Comparison of ENCODE assay signal across 13 cellular contexts in the genomic region with DNA sequence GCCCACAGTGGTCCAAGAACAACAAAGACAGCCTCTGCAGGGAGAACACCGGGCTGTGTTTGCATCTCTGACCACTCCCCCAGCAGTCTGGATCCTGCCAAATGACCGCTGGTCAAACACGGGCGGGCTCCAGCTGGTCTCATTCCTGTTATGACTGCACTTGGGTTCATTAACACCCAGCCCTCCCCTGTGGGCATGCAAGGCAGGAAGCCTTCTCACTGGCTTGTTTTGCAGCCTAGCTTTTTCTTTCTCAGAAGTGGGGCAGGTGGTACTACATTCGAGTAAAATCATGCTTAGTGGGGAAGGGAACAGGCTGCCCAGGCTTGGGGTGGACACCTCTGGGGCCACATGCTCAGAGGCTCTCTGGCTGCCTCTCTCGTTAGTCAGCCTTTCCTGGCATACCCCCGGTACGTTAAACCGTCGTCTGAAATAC.
DNase-seq lines count a peak whose midpoint lies in the region; ATAC-seq, FAIRE-seq and TF ChIP-seq lines count a peak whose summit lies in the region.
"Had no signal": no experiment of that assay in that cellular context is flagged by ENCODE, and none has a peak within 500 bp of the region (broad histone marks: within the 10 kb centered on the region; RNA-seq: fewer than 3 reads in every experiment).

No MANE protein-coding gene starts in this region.

- H3K4me3 ChIP-seq in liver (ENCODE audit: low read depth in 1 of 3, low read length in 3 of 3) (no peak overlapping the region), HepG2 (replicated peaks in 1 of 3; ENCODE audit: insufficient read depth in 1 of 3, low read depth in 2 of 3, low read length in 3 of 3) (no peak overlapping the region), endodermal cell (ENCODE audit: low read length) (no peak overlapping the region), neural progenitor cell (no peak overlapping the region)

- H3K4me3 Mint-ChIP-seq in endodermal cell (no peak overlapping the region), neural progenitor cell (no peak overlapping the region)
- H3K4me3 Mint-ChIP-seq: activated CD4-positive, alpha-beta T cell treated with anti-CD3 and anti-CD28 coated beads, Interleukin-2, amount 10 ng/mL, durations not matched to agents 24 days and 14 days had no signal

- in situ Hi-C loops in HepG2 (cut with HindIII; ENCODE audit: extremely low pct_ligation_motif_present, low pct_unique_long_range_greater_than_20kb): no loop called here

- peaks cover 5% of the 10 kb centered on the region for H3K36me3 Mint-ChIP-seq in endodermal cell (ENCODE audit: low read depth)
- H3K36me3 Mint-ChIP-seq in neural progenitor cell: no peaks in the 10 kb centered on the region

- no peaks in the 10 kb centered on the region for H3K27me3 ChIP-seq in liver (ENCODE audit: control insufficient read depth in 4 of 4, insufficient read depth in 4 of 4, low read length in 3 of 4)
- H3K27me3 ChIP-seq in HepG2 (ENCODE audit: control insufficient read depth in 1 of 2, insufficient read depth in 2 of 2, low read length in 2 of 2): peaks cover 0 to 4% of the 10 kb centered on the region in 2 experiments; a peak in 1 of 5 replicates
- no peaks in the 10 kb centered on the region for H3K27me3 ChIP-seq in endodermal cell (ENCODE audit: control insufficient read depth, insufficient read depth, low read length, poor library complexity, severe bottlenecking)
- H3K27me3 ChIP-seq in neural progenitor cell: peaks cover 7% of the 10 kb centered on the region

- H3K9ac ChIP-seq in liver (ENCODE audit: low read depth in 1 of 2, low read length in 2 of 2) (no peak overlapping the region), HepG2 (ENCODE audit: insufficient read depth, low read depth, low read length) (no peak overlapping the region), endodermal cell (ENCODE audit: extremely low read depth, low read length, poor library complexity, severe bottlenecking) (no peak overlapping the region), neural progenitor cell (no peak overlapping the region)

- CTCF ChIA-PET in HepG2 (lab: Yijun Ruan, JAX; ENCODE audit: low intra/inter-chr PET ratio, low total read pairs): no interaction called here

- intact Hi-C loops in HepG2 (cut with micrococcal nuclease; ENCODE audit: unreplicated experiment): no loop called here

- TF ChIP-seq CTCF in liver (IDR thresholded peaks at IDR 0.05; ENCODE audit: low read depth, low read length, missing input control) (no peak), HepG2 (CRISPR knock-in tag; IDR thresholded peaks at IDR 0.05) (no peak), endodermal cell (conservative IDR thresholded peaks at IDR 0.05) (no peak), neural progenitor cell (IDR thresholded peaks at IDR 0.05) (no peak), D721Med (IDR thresholded peaks at IDR 0.05; ENCODE audit: insufficient read depth, missing control alignments) (no peak)

- H3K79me2 ChIP-seq in HepG2 (ENCODE audit: insufficient read depth, low read length) (no peaks in the 10 kb centered on the region), neural progenitor cell (ENCODE audit: low read depth) (no peaks in the 10 kb centered on the region)

- TF ChIP-seq RAD21 in liver (IDR thresholded peaks at IDR 0.05) (peak in 1 of 2 donors; percentile 19), HepG2 (CRISPR knock-in tag; IDR thresholded peaks at IDR 0.05) (no peak)

- FAIRE-seq in HepG2 (lab: Jason Lieb, UNC): no peak
- FAIRE-seq in D721Med (lab: Jason Lieb, UNC): no peak
- FAIRE-seq: keratinocyte had no signal

- H3K27me3 Mint-ChIP-seq in endodermal cell (ENCODE audit: insufficient read depth) (peaks cover 2% of the 10 kb centered on the region), neural progenitor cell (ENCODE audit: insufficient read depth, low read depth) (peaks cover 20% of the 10 kb centered on the region)

- peaks cover 48% of the 10 kb centered on the region for H3K4me1 Mint-ChIP-seq in endodermal cell
- peaks cover 37% of the 10 kb centered on the region for H3K4me1 Mint-ChIP-seq in neural progenitor cell
- H3K4me1 Mint-ChIP-seq: activated CD4-positive, alpha-beta T cell treated with anti-CD3 and anti-CD28 coated beads, Interleukin-2, amount 10 ng/mL, durations not matched to agents 24 days and 14 days had no signal

- no peak overlapping the region for H2AFZ ChIP-seq in HepG2 (ENCODE audit: low read length)
- H2AFZ ChIP-seq in neural progenitor cell (replicated peaks): no peak overlapping the region

- H3K36me3 ChIP-seq in liver (ENCODE audit: control insufficient read depth in 4 of 4, insufficient read depth in 3 of 4, low read depth in 1 of 4, low read length in 3 of 4): no peaks in the 10 kb centered on the region
- no peaks in the 10 kb centered on the region for H3K36me3 ChIP-seq in HepG2 (replicated peaks in 1 of 2; ENCODE audit: control insufficient read depth in 1 of 2, insufficient read depth in 2 of 2, low read length in 2 of 2)
- no peaks in the 10 kb centered on the region for H3K36me3 ChIP-seq in endodermal cell (ENCODE audit: control insufficient read depth, insufficient read depth, low read length)
- no peaks in the 10 kb centered on the region for H3K36me3 ChIP-seq in neural progenitor cell

- TF ChIP-seq EP300 in HepG2 (IDR thresholded peaks at IDR 0.05; ENCODE audit: low read depth in 2 of 2, low read length in 2 of 2): no peak
- TF ChIP-seq EP300 in HepG2 (CRISPR knock-in tag; IDR thresholded peaks at IDR 0.05; ENCODE audit: borderline replicate concordance): no peak

- H3K27ac ChIP-seq in liver (ENCODE audit: low read depth in 1 of 2, low read length in 2 of 2): peak overlapping the region in 1 of 2 donors; percentile 68
- no peak overlapping the region for H3K27ac ChIP-seq in HepG2 (ENCODE audit: extremely low read length, insufficient read depth, low read length)
- H3K27ac ChIP-seq in endodermal cell (ENCODE audit: low read depth, low read length): peak overlapping the region; percentile 54
- no peak overlapping the region for H3K27ac ChIP-seq in neural progenitor cell

- H3K27ac Mint-ChIP-seq in endodermal cell (no peak overlapping the region), neural progenitor cell (no peak overlapping the region)
- H3K27ac Mint-ChIP-seq: activated CD4-positive, alpha-beta T cell treated with anti-CD3 and anti-CD28 coated beads, Interleukin-2, amount 10 ng/mL, durations not matched to agents 24 days and 14 days had no signal

- POLR2A ChIA-PET in HepG2 (lab: Yijun Ruan, JAX): no interaction called here

- H3K9me3 Mint-ChIP-seq in endodermal cell: peaks cover 3% of the 10 kb centered on the region
- H3K9me3 Mint-ChIP-seq in neural progenitor cell: no peaks in the 10 kb centered on the region

- H4K20me1 ChIP-seq in HepG2 (ENCODE audit: insufficient read depth, low read length) (no peaks in the 10 kb centered on the region), neural progenitor cell (ENCODE audit: low read depth) (no peaks in the 10 kb centered on the region)

- WGBS in liver: 23% methylated on average over 10 of the region's 10 CpGs
- WGBS in HepG2 (ENCODE audit: low lambda C conversion rate): 0% methylated on average over 1 of the region's 10 CpGs
- 62 to 75% methylated on average over 8 to 10 of the region's 10 CpGs for WGBS in endodermal cell (ENCODE audit: insufficient coverage in 1 of 2, insufficient read length in 1 of 2), 2 experiments

- no TSS peak for BruUV-seq in HepG2 (replicated peaks; lab: Mats Ljungman, UMichigan)

- no peak overlapping the region for H3K4me2 ChIP-seq in HepG2 (ENCODE audit: low read depth, low read length)
- H3K4me2 ChIP-seq in neural progenitor cell: no peak overlapping the region

- ATAC-seq in HepG2 (no peak), HG02678 (IDR thresholded peaks at IDR 0.05; ENCODE audit: unreplicated experiment) (no peak)

- no peaks in the 10 kb centered on the region for H3F3A ChIP-seq in neural progenitor cell (ENCODE audit: low read depth)

- peaks cover 0 to 33% (median 27%) of the 10 kb centered on the region in 4 donors for H3K4me1 ChIP-seq in liver (ENCODE audit: control insufficient read depth in 4 of 4, insufficient read depth in 4 of 4, low read length in 3 of 4)
- no peaks in the 10 kb centered on the region for H3K4me1 ChIP-seq in HepG2 (ENCODE audit: insufficient read depth, low read length)
- H3K4me1 ChIP-seq in endodermal cell (ENCODE audit: control insufficient read depth, insufficient read depth, low read length): peaks cover 14% of the 10 kb centered on the region
- H3K4me1 ChIP-seq in neural progenitor cell: peaks cover 18% of the 10 kb centered on the region

- DNase-seq in HepG2 (ENCODE audit: low spot score) (no peak), endodermal cell (peak; percentile 61), mucosa of gallbladder (ENCODE audit: low spot score) (peak; percentile 27), neural progenitor cell (ENCODE audit: low spot score) (no peak), D721Med (ENCODE audit: insufficient read length, low spot score) (no peak), NCI-H526 treated with DMSO at 0.1 percent for 48 hours (lab: John Stamatoyannopoulos, UW) (no peak)
- DNase-seq: activated CD4-positive, alpha-beta T cell treated with anti-CD3 and anti-CD28 coated beads, Interleukin-2, amount 10 ng/mL, durations not matched to agents 24 days and 14 days; activated naive CD4-positive, alpha-beta T cell treated with anti-CD3 and anti-CD28 coated beads, Interleukin-2, amount 50 U/mL, for 16 hours; HCEC 1CT; NCI-H1105 had no signal

- no peak for TF ChIP-seq POLR2A in HepG2 (IDR thresholded peaks at IDR 0.05; ENCODE audit: insufficient read depth in 1 of 2, low read depth in 2 of 2, low read length in 2 of 2)

- no peaks in the 10 kb centered on the region for H3K9me3 ChIP-seq in liver (ENCODE audit: control insufficient read depth in 4 of 4, low read length in 3 of 4)
- no peaks in the 10 kb centered on the region for H3K9me3 ChIP-seq in HepG2 (ENCODE audit: low read length)
- H3K9me3 ChIP-seq in endodermal cell (ENCODE audit: control insufficient read depth, low read length): no peaks in the 10 kb centered on the region
- no peaks in the 10 kb centered on the region for H3K9me3 ChIP-seq in neural progenitor cell (ENCODE audit: low read depth)

TF ChIP-seq in liver, 16 proteins besides CTCF, POLR2A, EP300 and RAD21 (continues in another document):
- TF ChIP-seq TAF1 (conservative IDR thresholded peaks at IDR 0.05): no peak

TF ChIP-seq in HepG2, 621 proteins besides CTCF, POLR2A, EP300 and RAD21 (continues in another document):
- TF ChIP-seq XBP1 (CRISPR knock-in tag; IDR thresholded peaks at IDR 0.05): no peak
- TF ChIP-seq, protein P1, sequence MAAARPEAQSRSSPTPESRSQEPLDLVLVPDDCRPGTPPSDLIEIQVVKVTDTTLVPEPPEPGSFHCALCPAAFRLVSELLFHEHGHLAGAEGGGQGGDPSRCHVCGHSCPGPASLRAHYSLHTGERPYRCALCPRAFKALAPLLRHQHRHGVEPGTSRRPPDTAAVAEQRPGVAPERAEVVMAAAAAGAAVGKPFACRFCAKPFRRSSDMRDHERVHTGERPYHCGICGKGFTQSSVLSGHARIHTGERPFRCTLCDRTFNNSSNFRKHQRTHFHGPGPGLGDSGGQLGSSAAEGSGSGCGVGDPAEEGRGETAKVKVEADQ (CRISPR knock-in tag; IDR thresholded peaks at IDR 0.05; ENCODE audit: borderline replicate concordance): no peak
- TF ChIP-seq CHD4 (IDR thresholded peaks at IDR 0.05; ENCODE audit: borderline replicate concordance, low read length): no peak

Comparison
In these comparisons a context has a peak if more than half of its experiments do, and no peak if none do; other contexts are left out.
1. DNase-seq: peak in endodermal cell (single experiment) and mucosa of gallbladder (single experiment); none in HepG2 (single experiment), neural progenitor cell (single experiment), D721Med (single experiment) and NCI-H526 treated with DMSO at 0.1 percent for 48 hours (single experiment).